In the genomic region with DNA sequence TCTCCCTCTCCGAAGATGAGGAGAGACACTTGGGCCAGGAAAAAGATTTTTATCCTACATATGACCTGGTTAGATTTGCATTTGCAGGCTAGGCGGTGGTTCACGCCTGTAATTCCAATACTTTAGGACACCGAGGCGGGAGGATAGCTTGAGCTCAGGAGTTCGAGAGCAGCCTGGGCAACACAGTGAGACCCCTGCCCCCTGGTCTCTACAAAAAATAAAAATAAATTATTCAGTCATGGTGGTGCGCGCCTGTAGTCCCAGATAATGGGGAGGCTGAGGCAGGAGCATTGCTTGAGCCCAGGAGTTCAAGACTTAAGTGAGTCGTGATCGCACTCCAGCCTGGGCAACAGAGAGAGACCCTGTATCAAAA, we compare ENCODE assay signal across 8 cellular contexts. TPM values are rescaled to one million over a fixed set of nuclear protein-coding genes. Genes with fewer than 3 reads are reported as not detected.
DNase-seq lines count a peak whose midpoint lies in the region; ATAC-seq and TF ChIP-seq lines count a peak whose summit lies in the region.

No MANE protein-coding gene starts in this region.

- TF ChIP-seq CTCF in GM12864 (IDR thresholded peaks at IDR 0.05; ENCODE audit: low read depth, low read length, missing control alignments) = no peak
- TF ChIP-seq CTCF in fibroblast of villous mesenchyme (IDR thresholded peaks at IDR 0.05; ENCODE audit: insufficient read depth, low read depth, low read length) = no peak
- TF ChIP-seq CTCF in retinal pigment epithelial cell (conservative IDR thresholded peaks at IDR 0.05; ENCODE audit: low read depth, low read length) = no peak

- no peaks in the 10 kb centered on the region for H3K36me3 ChIP-seq in SK-N-MC (ENCODE audit: insufficient read depth, low read length)

- no peak for ATAC-seq in GM21737 (IDR thresholded peaks at IDR 0.05; ENCODE audit: unreplicated experiment)
- no peak for ATAC-seq in GM19324 (IDR thresholded peaks at IDR 0.05; ENCODE audit: low FRiP score, unreplicated experiment)

- no peak overlapping the region for H3K9ac ChIP-seq in SK-N-MC (ENCODE audit: insufficient read length)

- DNase-seq in GM12864 (ENCODE audit: low read depth) (no peak), SK-N-MC (ENCODE audit: low read depth, low spot score) (no peak), fibroblast of villous mesenchyme (ENCODE audit: low read depth) (no peak), retinal pigment epithelial cell (ENCODE audit: low read depth) (no peak), SHP77 (lab: John Stamatoyannopoulos, UW) (no peak), mesenteric fat pad (ENCODE audit: low spot score) (no peak)

- H3K27ac ChIP-seq in SK-N-MC = no peak overlapping the region

- H3K4me3 ChIP-seq in GM12864 (ENCODE audit: low read depth, low read length) = peak overlapping the region; percentile 67; the same call in 1 of the 2 replicates
- H3K4me3 ChIP-seq in SK-N-MC = peak overlapping the region; percentile 81
- H3K4me3 ChIP-seq in fibroblast of villous mesenchyme (ENCODE audit: low read depth, low read length) = peak overlapping the region; percentile 85
- H3K4me3 ChIP-seq in retinal pigment epithelial cell (ENCODE audit: low read length) = peak overlapping the region; percentile 75

- H3K9me3 ChIP-seq in SK-N-MC (ENCODE audit: low read depth, low read length) = no peaks in the 10 kb centered on the region

RNA-seq across cellular contexts. Expression of a gene that starts 7.9 kb away (rescaled TPM):
- total RNA-seq in fibroblast of villous mesenchyme (24.8 and 28.9 TPM in 2 replicates), mesenteric fat pad (21.6 TPM)

RNA-seq across cellular contexts. Expression of a gene that starts 12.5 kb away (rescaled TPM):
- total RNA-seq in fibroblast of villous mesenchyme (255 and 342 TPM in 2 replicates), mesenteric fat pad (87.6 TPM)

RNA-seq across cellular contexts. Expression of a gene that starts 13.3 kb away (rescaled TPM):
- 31.6 and 39.7 TPM in 2 replicates for total RNA-seq in fibroblast of villous mesenchyme
- total RNA-seq in mesenteric fat pad = 35.5 TPM

RNA-seq across cellular contexts. Expression of a gene that starts 27.5 kb away (rescaled TPM):
- total RNA-seq in fibroblast of villous mesenchyme = 0.32 and 1.3 TPM in 2 replicates
- 1.1 TPM for total RNA-seq in mesenteric fat pad

RNA-seq across cellular contexts. Expression of a gene that starts 27.9 kb away (rescaled TPM):
- total RNA-seq in fibroblast of villous mesenchyme = 6.1 and 8.6 TPM in 2 replicates
- 14.5 TPM for total RNA-seq in mesenteric fat pad
